Comparison of ENCODE assay signal across 24 cellular contexts in the genomic region with DNA sequence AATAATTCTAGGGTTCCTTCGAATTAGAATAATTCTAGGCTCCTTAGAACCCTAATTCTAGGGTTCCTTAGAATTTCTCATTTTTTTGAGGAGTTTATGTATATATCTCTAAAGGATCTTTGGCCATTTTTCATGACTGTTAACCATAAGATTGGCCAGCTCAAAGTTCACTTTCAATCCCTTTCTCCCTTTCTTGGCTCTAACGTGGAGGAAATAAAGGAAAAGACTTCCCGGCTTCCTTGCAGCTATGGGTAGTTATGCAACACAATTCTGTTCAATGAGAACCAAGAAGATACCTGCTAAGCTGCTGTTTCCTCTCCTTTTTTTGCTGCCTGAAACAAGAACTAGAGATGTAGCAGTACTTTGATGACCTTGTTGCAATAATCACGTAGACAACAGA. TPM values are rescaled to one million over a fixed set of nuclear protein-coding genes. Genes with fewer than 3 reads are reported as not detected.
A peak's percentile ranks its signal among the peaks of the same experiment; 100 is the strongest.
DNase-seq lines count a peak whose midpoint lies in the region; ATAC-seq, FAIRE-seq and TF ChIP-seq lines count a peak whose summit lies in the region.
"Had no signal": no experiment of that assay in that cellular context is flagged by ENCODE, and none has a peak within 500 bp of the region (broad histone marks: within the 10 kb centered on the region; RNA-seq: fewer than 3 reads in every experiment).

No MANE protein-coding gene starts in this region.

- TF ChIP-seq RAD21 in H1 (IDR thresholded peaks at IDR 0.05 in 1 of 2, conservative IDR thresholded peaks at IDR 0.05 in 1 of 2; ENCODE audit: low read depth in 2 of 2, low read length in 2 of 2): no peak

- H3K4me2 ChIP-seq in H1 (ENCODE audit: insufficient read depth in 1 of 2, low read depth in 2 of 2, low read length in 2 of 2): no peak overlapping the region
- H3K4me2 ChIP-seq: A549; BLaER1 treated with 17β-estradiol and CSF1 and Interleukin-3, amounts not matched to agents 10 nM and 100 nM had no signal

- no peaks in the 10 kb centered on the region for H3K27me3 ChIP-seq in H1 (replicated peaks in 1 of 4; ENCODE audit: control insufficient read depth in 3 of 4, extremely low read depth in 1 of 4, insufficient read depth in 3 of 4, low read length in 3 of 4)
- H3K27me3 ChIP-seq: BE2C; BLaER1 treated with 17β-estradiol and CSF1 and Interleukin-3, amounts not matched to agents 10 nM and 100 nM had no signal

- no peak overlapping the region for H2BK15ac ChIP-seq in H1 (ENCODE audit: low read length)

- no peak for TF ChIP-seq EP300 in H1 (IDR thresholded peaks at IDR 0.05; ENCODE audit: borderline replicate concordance in 1 of 2, low read depth in 2 of 2, low read length in 2 of 2)

- no peak overlapping the region for H3K14ac ChIP-seq in H1 (ENCODE audit: insufficient read length)

- no peaks in the 10 kb centered on the region for H4K20me1 ChIP-seq in H1 (replicated peaks in 1 of 2; ENCODE audit: control insufficient read depth in 1 of 2, insufficient read depth in 2 of 2, low read length in 2 of 2)
- H4K20me1 ChIP-seq: BLaER1 treated with 17β-estradiol and CSF1 and Interleukin-3, amounts not matched to agents 10 nM and 100 nM had no signal

- no peak overlapping the region for H3K27ac ChIP-seq in H1 (ENCODE audit: low read depth, low read length)
- H3K27ac ChIP-seq: A549; BLaER1 treated with 17β-estradiol and CSF1 and Interleukin-3, amounts not matched to agents 10 nM and 100 nM; GM23248 had no signal

- no peak for TF ChIP-seq POLR2A in H1 (IDR thresholded peaks at IDR 0.05; ENCODE audit: control extremely low read depth in 1 of 2, low read depth in 2 of 2, low read length in 2 of 2)

- H2BK120ac ChIP-seq in H1 (replicated peaks; ENCODE audit: low read depth, low read length): no peak overlapping the region

- TF ChIP-seq CTCF in H1 (IDR thresholded peaks at IDR 0.05; ENCODE audit: control extremely low read depth in 1 of 3, insufficient read depth in 1 of 3, low read depth in 1 of 3, low read length in 3 of 3): no peak
- TF ChIP-seq CTCF in mucosa of descending colon (IDR thresholded peaks at IDR 0.05): no peak

- 89% methylated on average over 4 of the region's 4 CpGs; no CpG with 5 or more reads in 1 of the 2 experiments for WGBS in H1 (ENCODE audit: extremely low coverage in 1 of 2, insufficient coverage in 1 of 2, insufficient read length in 1 of 2, insufficient replicate concordance in 2 of 2, low coverage in 1 of 2, low lambda C conversion rate in 2 of 2, missing lambda C conversion rate in 1 of 2), 2 experiments

- H2AK5ac ChIP-seq in H1 (ENCODE audit: low read depth, low read length): no peak overlapping the region

- no peak overlapping the region for H4K8ac ChIP-seq in H1 (ENCODE audit: extremely low read depth, insufficient read depth, low read length)

- no peak overlapping the region for H4K91ac ChIP-seq in H1 (replicated peaks; ENCODE audit: insufficient read length, low read length)

- H2BK5ac ChIP-seq in H1 (ENCODE audit: low read depth, low read length): no peak overlapping the region

- no peak for FAIRE-seq in H1 (lab: Jason Lieb, UNC)
- FAIRE-seq: A549, D721Med had no signal

- no peaks in the 10 kb centered on the region for H3K4me1 ChIP-seq in H1 (replicated peaks in 1 of 4; ENCODE audit: control insufficient read depth in 3 of 4, insufficient read depth in 4 of 4, low read length in 3 of 4)
- no peaks in the 10 kb centered on the region for H3K4me1 ChIP-seq in mucosa of descending colon (ENCODE audit: low read depth)
- H3K4me1 ChIP-seq: A549; BE2C; BLaER1 treated with 17β-estradiol and CSF1 and Interleukin-3, amounts not matched to agents 10 nM and 100 nM had no signal

- ATAC-seq in mucosa of descending colon (peak; percentile 65), esophagus mucosa (no peak), HG02642 (IDR thresholded peaks at IDR 0.05; ENCODE audit: poor library complexity, unreplicated experiment) (no peak)
- ATAC-seq: A549, GM12878, HCT116 had no signal

- H3K18ac ChIP-seq in H1 (ENCODE audit: extremely low read depth, low read length): no peak overlapping the region

- H3K4me3 ChIP-seq in H1 (ENCODE audit: extremely low read depth in 1 of 4, insufficient read depth in 2 of 4, low read depth in 3 of 4, low read length in 4 of 4) (no peak overlapping the region), mucosa of descending colon (no peak overlapping the region)
- H3K4me3 ChIP-seq: A549; BLaER1 treated with 17β-estradiol and CSF1 and Interleukin-3, amounts not matched to agents 10 nM and 100 nM; GM12878; GM23248 had no signal

- no peak overlapping the region for H3K56ac ChIP-seq in H1 (replicated peaks; ENCODE audit: insufficient read length, low read depth, low read length)

- POLR2A ChIA-PET in H1 (lab: Charles Lee; ENCODE audit: partially characterized antibody): no interaction called here

- no peak overlapping the region for H2BK12ac ChIP-seq in H1 (ENCODE audit: low read depth, low read length)

- H2BK20ac ChIP-seq in H1 (ENCODE audit: low read length): no peak overlapping the region

- no peaks in the 10 kb centered on the region for H3K23me2 ChIP-seq in H1 (ENCODE audit: low read depth, low read length)

- H3K4ac ChIP-seq in H1 (replicated peaks; ENCODE audit: insufficient read length, low read depth, low read length): no peak overlapping the region

- DNase-seq in NCI-H82 (lab: John Stamatoyannopoulos, UW) (peak; percentile 2), NCI-H82 treated with DMSO at 0.1 percent for 48 hours (lab: John Stamatoyannopoulos, UW; ENCODE audit: unreplicated experiment) (no peak), H1 (ENCODE audit: low read depth in 1 of 2, low spot score in 2 of 2) (no peak), mucosa of descending colon (no peak), NCI-H146 (lab: John Stamatoyannopoulos, UW) (no peak)
- DNase-seq: 8988T; ACHN; AML-193; BE2C; CD4-positive, alpha-beta T cell; CD8-positive, alpha-beta memory T cell; DMS 273 treated with DMSO at 0.1 percent for 48 hours; DMS79; EL; GDM1; GM23248; H9 had no signal

- H3K36me3 ChIP-seq in H1 (ENCODE audit: control insufficient read depth in 2 of 4, insufficient read depth in 4 of 4, low read length in 3 of 4): peaks cover 0 to 6% (median 0%) of the 10 kb centered on the region in 4 experiments; a peak in 1 of 8 replicates
- no peaks in the 10 kb centered on the region for H3K36me3 ChIP-seq in mucosa of descending colon (ENCODE audit: low read depth)

- no peak overlapping the region for H3K23ac ChIP-seq in H1 (ENCODE audit: insufficient read length)

- H3K9me3 ChIP-seq in H1 (ENCODE audit: insufficient read depth in 2 of 2, low read depth in 1 of 2, low read length in 1 of 2) (no peaks in the 10 kb centered on the region), mucosa of descending colon (no peaks in the 10 kb centered on the region)
- H3K9me3 ChIP-seq: BE2C had no signal

- H3K9ac ChIP-seq in H1 (replicated peaks in 1 of 4; ENCODE audit: extremely low read depth in 1 of 4, low read depth in 3 of 4, low read length in 3 of 4): no peak overlapping the region
- H3K9ac ChIP-seq: BLaER1 treated with 17β-estradiol and CSF1 and Interleukin-3, amounts not matched to agents 10 nM and 100 nM; GM23248 had no signal

- intact Hi-C loops in mucosa of descending colon (cut with DNase I, micrococcal nuclease): no loop called here

- CTCF ChIA-PET in H1 (lab: Charles Lee; ENCODE audit: partially characterized antibody): no interaction called here

- no peak overlapping the region for H2AFZ ChIP-seq in H1 (ENCODE audit: low read length)
- H2AFZ ChIP-seq: GM23248 had no signal

- no peaks in the 10 kb centered on the region for H3K79me1 ChIP-seq in H1 (ENCODE audit: low read depth, low read length)

- no peak overlapping the region for H4K5ac ChIP-seq in H1 (ENCODE audit: insufficient read length, low read depth, low read length)

- H3K79me2 ChIP-seq in H1 (ENCODE audit: control insufficient read depth in 1 of 2, insufficient read depth in 2 of 2, low read length in 2 of 2): no peaks in the 10 kb centered on the region

TF ChIP-seq in H1, 55 proteins besides CTCF, POLR2A, EP300 and RAD21:
- TF ChIP-seq CEBPB (IDR thresholded peaks at IDR 0.05; ENCODE audit: low read depth, low read length) (0 out of 2 replicates have a peak, but pooled peaks have one; percentile 29), KDM4A (IDR thresholded peaks at IDR 0.05; ENCODE audit: low read depth, low read length, severe bottlenecking) (no peak)

RNA-seq across cellular contexts. Expression of a gene that starts 27.2 kb away (rescaled TPM):
- total RNA-seq in H1 (2021; fragmentation: NEBNext Ultra II Directional; extraction: Animal tissue kit (Norgen Biotek cat#: 25700)): 12.5 and 13.8 TPM in 2 replicates
- 2.6 and 3.0 TPM in 2 replicates for polyA plus RNA-seq in H1 (2011; rRNA removed)
- 5.3 TPM for polyA plus RNA-seq in H1 (2011; cell fraction: cytosol; rRNA removed)
- polyA plus RNA-seq in H1 (2011; cell fraction: nucleus; rRNA removed): 4.5 TPM
- polyA plus RNA-seq in H1 (2012, experiment 1 of 2): 2.7 to 6.3 TPM (median 2.9 TPM) in 4 replicates
- 1.1 TPM for polyA plus RNA-seq in H1 (2012, experiment 2 of 2)
- 10.9 TPM for polyA plus RNA-seq in H1 (2013, experiment 1 of 2)
- polyA plus RNA-seq in H1 (2013, experiment 2 of 2): 11.7 TPM
- 4.6 and 10.4 TPM in 2 replicates for polyA minus RNA-seq in H1 (2011; rRNA and poly(A)+ RNA removed)
- 5.2 TPM for polyA minus RNA-seq in H1 (2011; cell fraction: cytosol; rRNA and poly(A)+ RNA removed)
- 19.6 TPM for polyA minus RNA-seq in H1 (2011; cell fraction: nucleus; rRNA and poly(A)+ RNA removed)
- 100 to 1,000 TPM in 2 of 3 donors, 10 to 100 TPM in 1; 86.2 to 205 (median 159) TPM for total RNA-seq in mucosa of descending colon
- total RNA-seq in esophagus mucosa: 21.9 TPM
